In genomic region chr9:105244274-105244995, GRCh38 we compare ENCODE assay signal across 8 cellular contexts. TPM values are rescaled to one million over a fixed set of nuclear protein-coding genes. Genes with fewer than 3 reads are reported as not detected.
A peak's percentile ranks its signal among the peaks of the same experiment; 100 is the strongest.
DNase-seq lines count a peak whose midpoint lies in the region; ATAC-seq and TF ChIP-seq lines count a peak whose summit lies in the region.

Gene SLC44A1 (plus strand): TSS chr9:105244651. CDS start chr9:105244869, 218 bp downstream.

- peak within 1 kb of the TSS; percentile 97 for H3K4me2 ChIP-seq in OCI-LY1 (ENCODE audit: low read length)

- peak; percentile 89 for ATAC-seq in GM21526 (IDR thresholded peaks at IDR 0.05; ENCODE audit: low FRiP score, unreplicated experiment)
- peak; percentile 92 for ATAC-seq in mucosa of descending colon

- no peaks in the 10 kb centered on the region for H3K27me3 ChIP-seq in OCI-LY1 (ENCODE audit: insufficient read depth, low read length)

- no peaks in the 10 kb centered on the region for H3K9me3 ChIP-seq in OCI-LY1 (ENCODE audit: low read length)
- H3K9me3 ChIP-seq in mucosa of descending colon, result no peaks in the 10 kb centered on the region

- H3K4me1 ChIP-seq in OCI-LY1 (ENCODE audit: insufficient read depth, low read length, severe bottlenecking) (peaks cover 40% of the 10 kb centered on the region), mucosa of descending colon (ENCODE audit: low read depth) (peaks cover 23% of the 10 kb centered on the region)

- DNase-seq in DMS 273 (lab: John Stamatoyannopoulos, UW; ENCODE audit: unreplicated experiment) (peak; percentile 98), HuH-7 (ENCODE audit: low spot score) (peak; percentile 81), activated T-cell treated with anti-CD3 and anti-CD28 coated beads for 4 hours (peak; percentile 88), epithelial cell of esophagus (ENCODE audit: low read depth) (peak; percentile 98), mucosa of descending colon (peak; percentile 98 to 99 (median 98))
- DNase-seq in stimulated activated CD8-positive, alpha-beta memory T cell treated with anti-CD3 and anti-CD28 coated beads, Interleukin-4, amount 100 ng/mL, for 1 hour (ENCODE audit: low read depth in 2 of 2, low spot score in 1 of 2), result peak; percentile 62 to 80

- peak within 1 kb of the TSS; percentile 91 for H3K27ac ChIP-seq in OCI-LY1 (ENCODE audit: low read depth, low read length, poor library complexity, severe bottlenecking)

- peak within 1 kb of the TSS; percentile 95 for H3K4me3 ChIP-seq in OCI-LY1 (ENCODE audit: low read depth, low read length, poor library complexity, severe bottlenecking)
- H3K4me3 ChIP-seq in epithelial cell of esophagus (ENCODE audit: low read length), result peak within 1 kb of the TSS; percentile 82
- H3K4me3 ChIP-seq in mucosa of descending colon, result peak within 1 kb of the TSS; percentile 78

- no peaks in the 10 kb centered on the region for H3F3A ChIP-seq in OCI-LY1 (ENCODE audit: insufficient read depth, low read length)

- no peaks in the 10 kb centered on the region for H3K9me2 ChIP-seq in OCI-LY1 (ENCODE audit: low read depth, low read length)

- H3K36me3 ChIP-seq in OCI-LY1 (ENCODE audit: insufficient read depth, low read length) (no peaks in the 10 kb centered on the region), mucosa of descending colon (ENCODE audit: low read depth) (no peaks in the 10 kb centered on the region)

- intact Hi-C loops in mucosa of descending colon (cut with DNase I, micrococcal nuclease), result no loop called here

- peaks cover 45% of the 10 kb centered on the region for H3K79me2 ChIP-seq in OCI-LY1 (ENCODE audit: insufficient read depth, low read length)

- no peak for TF ChIP-seq CTCF in OCI-LY1 (IDR thresholded peaks at IDR 0.05; ENCODE audit: low read length)
- TF ChIP-seq CTCF in epithelial cell of esophagus (IDR thresholded peaks at IDR 0.05; ENCODE audit: insufficient read depth, low read depth, low read length, missing control alignments), result no peak
- TF ChIP-seq CTCF in mucosa of descending colon (IDR thresholded peaks at IDR 0.05), result no peak

- H4K20me1 ChIP-seq in OCI-LY1 (ENCODE audit: insufficient read depth, low read length), result no peaks in the 10 kb centered on the region

- H3K9ac ChIP-seq in OCI-LY1 (ENCODE audit: low read length), result peak within 1 kb of the TSS; percentile 93

- H2AFZ ChIP-seq in OCI-LY1 (ENCODE audit: low read length), result peak within 1 kb of the TSS; percentile 94

RNA-seq across cellular contexts. Expression of gene SLC44A1, which starts in this region (rescaled TPM):
- total RNA-seq in mucosa of descending colon, result 100 to 1,000 TPM in 2 of 3 donors, 10 to 100 TPM in 1; 85.1 to 183 (median 121) TPM

Comparison
In these comparisons a context has a peak if more than half of its experiments do, and no peak if none do; other contexts are left out.
1. Peak in every context shown above with its lines: DNase-seq, ATAC-seq, H3K4me3 ChIP-seq and H3K27ac ChIP-seq.